ENCODE assay signal across 8 cellular contexts in the genomic region with DNA sequence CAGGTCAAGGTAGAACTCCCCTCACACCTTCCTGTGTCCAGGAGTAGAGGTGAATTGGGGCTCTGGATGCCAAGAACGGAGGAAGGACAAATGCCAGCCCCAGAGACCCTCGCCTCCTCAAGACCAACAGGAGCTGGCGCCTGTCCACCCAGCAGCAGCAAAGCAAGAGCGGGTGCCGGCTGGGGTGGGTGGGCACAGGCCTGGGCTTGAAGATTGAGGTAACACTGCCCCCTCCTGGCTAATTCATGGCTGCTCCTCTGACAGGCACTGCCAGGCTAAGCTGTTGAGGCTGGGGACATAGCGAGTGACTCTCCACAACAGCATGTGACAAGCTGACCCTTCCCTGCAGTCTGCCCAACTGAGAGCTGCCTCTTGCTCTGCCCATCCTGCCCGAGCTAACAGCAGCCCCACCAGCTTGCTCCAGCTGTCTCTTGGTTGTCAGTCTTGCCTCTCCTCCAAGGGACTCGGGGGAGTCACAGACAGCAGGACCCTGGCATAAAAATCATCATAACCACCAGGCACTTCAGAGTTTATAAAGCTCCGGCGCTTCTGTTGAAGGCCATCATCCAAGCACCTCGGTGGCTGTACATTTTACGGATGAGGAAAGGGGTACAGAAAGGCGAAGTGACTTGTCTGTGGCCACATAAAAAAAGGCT.
DNase-seq lines count a peak whose midpoint lies in the region; ATAC-seq and TF ChIP-seq lines count a peak whose summit lies in the region.
"Not testable (repeated sequence)": the region's sequence is repeated elsewhere in the genome, so short reads cannot be mapped to it uniquely, and the experiment has no call there.

No MANE protein-coding gene starts in this region.

- H3K27me3 Mint-ChIP-seq in brain; neural crest cell (ENCODE audit: low read depth): not testable (repeated sequence)

- not testable (repeated sequence) for H3K9me3 Mint-ChIP-seq in brain, neural crest cell

- ATAC-seq in left cardiac atrium, result peak; percentile 45 to 46

- H3K4me1 Mint-ChIP-seq in brain (peaks cover 49% of the 10 kb centered on the region), neural crest cell (peaks cover 13% of the 10 kb centered on the region)

- H3K27ac Mint-ChIP-seq in brain, result peak overlapping the region in 2 of 5 experiments; percentile 75 to 80
- not testable (repeated sequence) for H3K27ac Mint-ChIP-seq in neural crest cell (ENCODE audit: unreplicated experiment)

- TF ChIP-seq CTCF in brain (conservative IDR thresholded peaks at IDR 0.05) (peak; percentile 68 to 79), neural crest cell (conservative IDR thresholded peaks at IDR 0.05) (peak; percentile 70)

- H3K36me3 Mint-ChIP-seq in brain; neural crest cell (ENCODE audit: low read depth): not testable (repeated sequence)

- H3K4me3 Mint-ChIP-seq in brain, neural crest cell: not testable (repeated sequence)

- intact Hi-C loops in left cardiac atrium (cut with DNase I), result not testable (repeated sequence)

- peak; percentile 84 for DNase-seq in DMS 273 (lab: John Stamatoyannopoulos, UW; ENCODE audit: unreplicated experiment)
- peak; percentile 81 for DNase-seq in HuH-7.5 (ENCODE audit: low spot score)
- peak; percentile 69 for DNase-seq in NCI-H69 (lab: John Stamatoyannopoulos, UW)
- DNase-seq in activated CD4-positive, CD25-positive, alpha-beta regulatory T cell treated with anti-CD3 and anti-CD28 coated beads, Interleukin-2, amount 50 U/mL, for 16 hours (ENCODE audit: low read depth, low spot score), result peak; percentile 10
- peak; percentile 42 for DNase-seq in left cardiac atrium
- DNase-seq in neural crest cell (ENCODE audit: low read depth, low spot score), result peak; percentile 70
- DNase-seq in stimulated activated naive CD4-positive, alpha-beta T cell (lab: John Stamatoyannopoulos, UW), result peak in 4 of 6 experiments; percentile 4 to 29 (median 6)

Comparison
In these comparisons a context has a peak if more than half of its experiments do, and no peak if none do; other contexts are left out.
1. Peak in every context shown above with its lines: DNase-seq and ATAC-seq.
2. DNase-seq: peak in every context shown above with its lines; median percentile 84 in DMS 273; 81 in HuH-7.5; 70 in neural crest cell; 69 in NCI-H69; 42 in left cardiac atrium; 10 in activated CD4-positive, CD25-positive, alpha-beta regulatory T cell treated with anti-CD3 and anti-CD28 coated beads, Interleukin-2, amount 50 U/mL, for 16 hours; 6 in stimulated activated naive CD4-positive, alpha-beta T cell.